8 cellular contexts compared by ENCODE assay signal in genomic region chr14:64760146-64760755, GRCh38. TPM values are rescaled to one million over a fixed set of nuclear protein-coding genes. Genes with fewer than 3 reads are reported as not detected.
DNase-seq lines count a peak whose midpoint lies in the region; ATAC-seq, FAIRE-seq and TF ChIP-seq lines count a peak whose summit lies in the region.

No MANE protein-coding gene starts in this region.

- CTCF ChIA-PET in activated CD8-positive, alpha-beta memory T cell treated with anti-CD3 and anti-CD28 coated beads, Interleukin-2, amount 10 ng/mL, durations not matched to agents 7 days and 5 days (lab: Charles Lee) = interaction anchor here (0.6 to 13.8 kb wide), 13 partner anchors 10 to 282 kb away, joined by 3 to 183 read pairs (median 4); no protein-coding TSS in a partner anchor

- H3K36me3 Mint-ChIP-seq in activated CD8-positive, alpha-beta memory T cell treated with anti-CD3 and anti-CD28 coated beads, Interleukin-2, amount 10 ng/mL, durations not matched to agents 7 days and 5 days = no peaks in the 10 kb centered on the region

- no peak overlapping the region for H3K4me3 Mint-ChIP-seq in activated CD8-positive, alpha-beta memory T cell treated with anti-CD3 and anti-CD28 coated beads, Interleukin-2, amount 10 ng/mL, durations not matched to agents 7 days and 5 days

- no peak overlapping the region for H3K27ac Mint-ChIP-seq in activated CD8-positive, alpha-beta memory T cell treated with anti-CD3 and anti-CD28 coated beads, Interleukin-2, amount 10 ng/mL, durations not matched to agents 7 days and 5 days

- no peak for FAIRE-seq in pancreas (lab: Jason Lieb, UNC)

- intact Hi-C loops in pancreas (cut with DNase I) = loop anchor here in 2 of 3 donors (5.0 to 10.0 kb wide), 2 partner anchors 85 to 88 kb away; no protein-coding TSS in a partner anchor

- peaks cover 18% of the 10 kb centered on the region for H3K27me3 Mint-ChIP-seq in activated CD8-positive, alpha-beta memory T cell treated with anti-CD3 and anti-CD28 coated beads, Interleukin-2, amount 10 ng/mL, durations not matched to agents 7 days and 5 days

- peak; percentile 49 to 69 for TF ChIP-seq CTCF in fibroblast of lung (conservative IDR thresholded peaks at IDR 0.05 in 1 of 2, IDR thresholded peaks at IDR 0.05 in 1 of 2; ENCODE audit: low read depth in 1 of 2, low read length in 2 of 2)
- TF ChIP-seq CTCF in pancreas (IDR thresholded peaks at IDR 0.05) = peak; percentile 36 to 47 (median 41)

- no peaks in the 10 kb centered on the region for H3K36me3 ChIP-seq in fibroblast of lung (ENCODE audit: control insufficient read depth, insufficient read depth, low read length)
- H3K36me3 ChIP-seq in pancreas = no peaks in the 10 kb centered on the region

- H3K27me3 ChIP-seq in fibroblast of lung (ENCODE audit: control insufficient read depth, insufficient read depth, low read length) (no peaks in the 10 kb centered on the region), pancreas (no peaks in the 10 kb centered on the region)

- H3K9me3 Mint-ChIP-seq in activated CD8-positive, alpha-beta memory T cell treated with anti-CD3 and anti-CD28 coated beads, Interleukin-2, amount 10 ng/mL, durations not matched to agents 7 days and 5 days (ENCODE audit: low read depth) = no peaks in the 10 kb centered on the region

- H3K4me2 ChIP-seq in fibroblast of lung (ENCODE audit: extremely low read depth, insufficient read depth, low read length) = no peak overlapping the region

- no peak for ATAC-seq in activated CD8-positive, alpha-beta memory T cell treated with anti-CD3 and anti-CD28 coated beads, Interleukin-2, amount 10 ng/mL, durations not matched to agents 7 days and 5 days
- ATAC-seq in pancreas = peak in 1 of 4 donors; percentile 15
- no peak for ATAC-seq in HG02759 (IDR thresholded peaks at IDR 0.05; ENCODE audit: unreplicated experiment)

- H3K4me3 ChIP-seq in fibroblast of lung (replicated peaks in 1 of 4; ENCODE audit: control extremely low read depth in 1 of 4, insufficient read depth in 1 of 4, low read depth in 3 of 4, low read length in 4 of 4) (no peak overlapping the region), pancreas (no peak overlapping the region)

- H2AFZ ChIP-seq in fibroblast of lung (ENCODE audit: low read length) = no peak overlapping the region

- WGBS in pancreas, 2 donors = 55 to 61% methylated on average over 8 of the region's 8 CpGs

- H3K27ac ChIP-seq in fibroblast of lung (ENCODE audit: insufficient read depth, low read length) = no peak overlapping the region
- H3K27ac ChIP-seq in pancreas = peak overlapping the region in 1 of 4 donors; percentile 2

- no peak overlapping the region for H3K9ac ChIP-seq in fibroblast of lung (ENCODE audit: insufficient read depth, low read length)

- H3K9me3 ChIP-seq in fibroblast of lung (ENCODE audit: control insufficient read depth, insufficient read depth, low read depth, low read length) = no peaks in the 10 kb centered on the region
- H3K9me3 ChIP-seq in pancreas = no peaks in the 10 kb centered on the region

- DNase-seq in NK-92 treated with Interleukin-12 subunit alpha and Interleukin-12 subunit beta, amount 100 ng/mL, for 24 hours (lab: John Stamatoyannopoulos, UW) = peak; percentile 25
- DNase-seq in NK-92 (lab: John Stamatoyannopoulos, UW; ENCODE audit: unreplicated experiment) (no peak), NCI-H345 treated with DMSO at 0.1 percent for 48 hours (lab: John Stamatoyannopoulos, UW; ENCODE audit: unreplicated experiment) (peak; percentile 31), fibroblast of lung (ENCODE audit: low read depth in 2 of 2) (peak; percentile 11 to 34), pancreas (peak in 5 of 6 donors; percentile 52 to 83 (median 75)), NCI-H524 treated with DMSO at 0.1 percent for 48 hours (lab: John Stamatoyannopoulos, UW) (no peak)
- peak; percentile 79 for DNase-seq in activated CD8-positive, alpha-beta memory T cell treated with anti-CD3 and anti-CD28 coated beads, Interleukin-2, amount 10 ng/mL, durations not matched to agents 7 days and 5 days

- peaks cover 53% of the 10 kb centered on the region for H3K4me1 Mint-ChIP-seq in activated CD8-positive, alpha-beta memory T cell treated with anti-CD3 and anti-CD28 coated beads, Interleukin-2, amount 10 ng/mL, durations not matched to agents 7 days and 5 days

- no peaks in the 10 kb centered on the region for H3K79me2 ChIP-seq in fibroblast of lung (ENCODE audit: control insufficient read depth, insufficient read depth, low read length)

- no peaks in the 10 kb centered on the region for H4K20me1 ChIP-seq in fibroblast of lung (ENCODE audit: control insufficient read depth, extremely low read depth, insufficient read depth, low read length)

- H3K4me1 ChIP-seq in fibroblast of lung (ENCODE audit: control insufficient read depth, extremely low read depth, insufficient read depth, low read length) (peaks cover 34% of the 10 kb centered on the region), pancreas (peaks cover 24 to 75% (median 39%) of the 10 kb centered on the region in 3 donors)

RNA-seq across cellular contexts. Expression of gene PLEKHG3, which starts 56.0 kb away (rescaled TPM):
- total RNA-seq in activated CD8-positive, alpha-beta memory T cell treated with anti-CD3 and anti-CD28 coated beads, Interleukin-2, amount 10 ng/mL, durations not matched to agents 7 days and 5 days = 10 to 100 TPM; 11.9 to 28.2 TPM
- 0.17 and 2.3 TPM in 2 replicates for total RNA-seq in fibroblast of lung
- 2.5 and 3.0 TPM in 2 replicates for polyA plus RNA-seq in fibroblast of lung
- polyA plus RNA-seq in fibroblast of lung (2012) = 4.1 and 6.8 TPM in 2 replicates
- polyA minus RNA-seq in fibroblast of lung (ENCODE audit: low replicate concordance) = 3.5 and 11.3 TPM in 2 replicates
- 10 to 100 TPM; 33.3 to 60.7 (median 41.0) TPM for total RNA-seq in pancreas
- 10 to 100 TPM; 33.8 to 42.0 TPM for polyA plus RNA-seq in pancreas

Comparison
In these comparisons a context has a peak if more than half of its experiments do, and no peak if none do; other contexts are left out.
1. DNase-seq: peak in NK-92 treated with Interleukin-12 subunit alpha and Interleukin-12 subunit beta, amount 100 ng/mL, for 24 hours (single experiment), NCI-H345 treated with DMSO at 0.1 percent for 48 hours (single experiment), activated CD8-positive, alpha-beta memory T cell treated with anti-CD3 and anti-CD28 coated beads, Interleukin-2, amount 10 ng/mL, durations not matched to agents 7 days and 5 days (single experiment), fibroblast of lung (2 of 2) and pancreas (5 of 6); none in NK-92 (single experiment) and NCI-H524 treated with DMSO at 0.1 percent for 48 hours (single experiment).